8 cellular contexts compared by ENCODE assay signal in genomic region chr7:101126651-101127459, GRCh38. TPM values are rescaled to one million over a fixed set of nuclear protein-coding genes. Genes with fewer than 3 reads are reported as not detected.
A peak's percentile ranks its signal among the peaks of the same experiment; 100 is the strongest.
DNase-seq lines count a peak whose midpoint lies in the region; ATAC-seq and TF ChIP-seq lines count a peak whose summit lies in the region.

Gene SERPINE1, plus strand, starts transcription at chr7:101127104. Its CDS starts 1,290 bp downstream, at chr7:101128394.

- TF ChIP-seq CTCF in DOHH2 (IDR thresholded peaks at IDR 0.05; ENCODE audit: low read depth, low read length, poor library complexity, severe bottlenecking): peak; percentile 30
- TF ChIP-seq CTCF in epithelial cell of proximal tubule (conservative IDR thresholded peaks at IDR 0.05; ENCODE audit: low read depth, low read length): peak; percentile 33
- TF ChIP-seq CTCF in stomach (IDR thresholded peaks at IDR 0.05): no peak

- no peaks in the 10 kb centered on the region for H3K9me2 ChIP-seq in DOHH2 (replicated peaks; ENCODE audit: control insufficient read depth, low read length)

- no peaks in the 10 kb centered on the region for H4K20me1 ChIP-seq in DOHH2 (ENCODE audit: control insufficient read depth, insufficient read depth, low read depth, low read length)

- no peaks in the 10 kb centered on the region for H3F3A ChIP-seq in DOHH2 (ENCODE audit: control insufficient read depth, insufficient read depth)

- H3K9me3 ChIP-seq in DOHH2 (ENCODE audit: control insufficient read depth, insufficient read depth, low read length) (no peaks in the 10 kb centered on the region), stomach (no peaks in the 10 kb centered on the region)

- H3K27me3 ChIP-seq in DOHH2 (ENCODE audit: control insufficient read depth, low read length) (peaks cover 58% of the 10 kb centered on the region), stomach (peaks cover 0 to 23% (median 0%) of the 10 kb centered on the region in 3 donors)

- no peaks in the 10 kb centered on the region for H3K79me2 ChIP-seq in DOHH2 (ENCODE audit: control insufficient read depth, low read length)

- DNase-seq in NAMALWA (ENCODE audit: low spot score) (peak; percentile 97), epithelial cell of proximal tubule (ENCODE audit: low read depth) (peak; percentile 86), mucosa of gallbladder (ENCODE audit: low spot score) (peak; percentile 79), stomach (peak; percentile 58), NCI-H2081 (lab: John Stamatoyannopoulos, UW) (no peak)
- peak; percentile 73 for DNase-seq in activated CD8-positive, alpha-beta memory T cell treated with anti-CD3 and anti-CD28 coated beads for 24 hours

- H3K27ac ChIP-seq in DOHH2 (ENCODE audit: low read depth, low read length) (no peak within 1 kb of the TSS), stomach (peak within 1 kb of the TSS; percentile 30 to 81 (median 70))

- 2 to 5% (median 3%) methylated on average over 20 to 22 of the region's 22 CpGs for WGBS in stomach, 5 donors

- ATAC-seq in GM21515 (IDR thresholded peaks at IDR 0.05; ENCODE audit: unreplicated experiment): peak; percentile 55

- TF ChIP-seq EP300 in stomach (IDR thresholded peaks at IDR 0.05): no peak

- H3K4me3 ChIP-seq in DOHH2 (ENCODE audit: low read length): no peak within 1 kb of the TSS
- peak within 1 kb of the TSS; percentile 79 for H3K4me3 ChIP-seq in epithelial cell of proximal tubule (ENCODE audit: low read depth, low read length)
- peak within 1 kb of the TSS; percentile 8 to 37 (median 31) for H3K4me3 ChIP-seq in stomach

- H3K4me2 ChIP-seq in DOHH2 (ENCODE audit: low read length): 0 out of 2 replicates have a peak within 1 kb of the TSS, but pooled peaks have one; percentile 20

- H3K36me3 ChIP-seq in DOHH2 (ENCODE audit: control insufficient read depth, low read length): no peaks in the 10 kb centered on the region
- H3K36me3 ChIP-seq in stomach: peaks cover 0 to 12% (median 1%) of the 10 kb centered on the region in 4 donors

- intact Hi-C loops in stomach (cut with DNase I; ENCODE audit: low total_unique reads): no loop called here

- no peak for TF ChIP-seq POLR2A in stomach (IDR thresholded peaks at IDR 0.05)

- peaks cover 16% of the 10 kb centered on the region for H3K4me1 ChIP-seq in DOHH2 (ENCODE audit: control insufficient read depth, low read length)
- H3K4me1 ChIP-seq in stomach: peaks cover 30 to 52% (median 34%) of the 10 kb centered on the region in 4 donors

RNA-seq across cellular contexts. Expression of gene SERPINE1, which starts in this region (rescaled TPM):
- total RNA-seq in epithelial cell of proximal tubule (160 and 249 TPM in 2 replicates), mucosa of gallbladder (6.6 TPM), stomach (10 to 100 TPM in 2 of 5 donors, 1 to 10 TPM in 2, under 1 TPM in 1; 0.58 to 25.0 (median 8.4) TPM)
- 10 to 100 TPM in 1 of 3 donors, 1 to 10 TPM in 2; 3.2 to 13.6 (median 4.1) TPM for polyA plus RNA-seq in stomach

Comparison
In these comparisons a context has a peak if more than half of its experiments do, and no peak if none do; other contexts are left out.
1. CTCF ChIP-seq: peak in DOHH2 (single experiment) and epithelial cell of proximal tubule (single experiment); none in stomach (0 of 7).
2. DNase-seq: peak in NAMALWA (single experiment), activated CD8-positive, alpha-beta memory T cell treated with anti-CD3 and anti-CD28 coated beads for 24 hours (single experiment), epithelial cell of proximal tubule (single experiment), mucosa of gallbladder (single experiment) and stomach (single experiment); none in NCI-H2081 (0 of 2).